8 cellular contexts compared by ENCODE assay signal in genomic region chr20:38094373-38094775, GRCh38.
A peak's percentile ranks its signal among the peaks of the same experiment; 100 is the strongest.
DNase-seq lines count a peak whose midpoint lies in the region; ATAC-seq and TF ChIP-seq lines count a peak whose summit lies in the region.

No MANE protein-coding gene starts in this region.

- H3K4me1 ChIP-seq in right atrium auricular region (peaks cover 0 to 67% of the 10 kb centered on the region in 2 donors), subcutaneous abdominal adipose tissue (ENCODE audit: control insufficient read depth in 5 of 5, insufficient read depth in 5 of 5, low read length in 5 of 5) (peaks cover 7 to 37% (median 28%) of the 10 kb centered on the region in 5 donors)

- POLR2A ChIA-PET in GM10248 (lab: Yijun Ruan, JAX) = interaction anchor here (1.2 kb wide), 1 partner anchor 18 kb away, joined by 3 read pairs; no protein-coding TSS in a partner anchor

- H3K9me3 ChIP-seq in right atrium auricular region (no peaks in the 10 kb centered on the region), subcutaneous abdominal adipose tissue (ENCODE audit: control insufficient read depth in 5 of 5, low read length in 5 of 5) (no peaks in the 10 kb centered on the region)

- TF ChIP-seq CTCF in GM10248 (IDR thresholded peaks at IDR 0.05; ENCODE audit: control extremely low read depth, extremely low read depth, low read depth, missing control alignments) (no peak), right atrium auricular region (IDR thresholded peaks at IDR 0.05) (no peak)

- H3K36me3 ChIP-seq in right atrium auricular region (peaks cover 17% of the 10 kb centered on the region), subcutaneous abdominal adipose tissue (ENCODE audit: control insufficient read depth in 5 of 5, insufficient read depth in 5 of 5, low read length in 5 of 5) (peaks cover 12 to 16% (median 15%) of the 10 kb centered on the region in 5 donors)

- CTCF ChIA-PET in GM10248 (lab: Yijun Ruan, JAX) = interaction anchor here (1.0 to 15.4 kb wide), 5 partner anchors 11 to 70 kb away, joined by 3 to 144 read pairs (median 5); no protein-coding TSS in a partner anchor

- no peaks in the 10 kb centered on the region for H3K27me3 ChIP-seq in right atrium auricular region
- no peaks in the 10 kb centered on the region for H3K27me3 ChIP-seq in subcutaneous abdominal adipose tissue (ENCODE audit: control insufficient read depth in 5 of 5, insufficient read depth in 4 of 5, low read length in 5 of 5)

- peak overlapping the region in 1 of 5 donors; percentile 17 for H3K9ac ChIP-seq in subcutaneous abdominal adipose tissue (ENCODE audit: low read length in 5 of 5)

- H3K27ac ChIP-seq in right atrium auricular region = peak overlapping the region; percentile 84
- peak overlapping the region; percentile 48 for H3K27ac ChIP-seq in subcutaneous abdominal adipose tissue (ENCODE audit: low read depth, low read length)

- DNase-seq in GM10248 (ENCODE audit: extremely low spot score) (peak; percentile 72), right atrium auricular region (ENCODE audit: low spot score) (peak; percentile 81), NCI-H1048 (lab: John Stamatoyannopoulos, UW) (no peak)
- DNase-seq in Jurkat, Clone E6-1 (ENCODE audit: low read depth, low spot score) = peak; percentile 19
- DNase-seq in activated CD4-positive, alpha-beta T cell treated with anti-CD3 and anti-CD28 coated beads, Interleukin-2, amount 50 U/mL, for 1 hour = peak; percentile 6

- no peak overlapping the region for H3K4me3 ChIP-seq in Jurkat, Clone E6-1 (ENCODE audit: low read length)
- H3K4me3 ChIP-seq in right atrium auricular region (no peak overlapping the region), subcutaneous abdominal adipose tissue (ENCODE audit: low read depth in 1 of 5, low read length in 5 of 5) (no peak overlapping the region)

- ATAC-seq in GM21515 (IDR thresholded peaks at IDR 0.05; ENCODE audit: unreplicated experiment) (peak; percentile 63), HG02588 (IDR thresholded peaks at IDR 0.05; ENCODE audit: unreplicated experiment) (no peak)
